15 cellular contexts compared by ENCODE assay signal in the genomic region with DNA sequence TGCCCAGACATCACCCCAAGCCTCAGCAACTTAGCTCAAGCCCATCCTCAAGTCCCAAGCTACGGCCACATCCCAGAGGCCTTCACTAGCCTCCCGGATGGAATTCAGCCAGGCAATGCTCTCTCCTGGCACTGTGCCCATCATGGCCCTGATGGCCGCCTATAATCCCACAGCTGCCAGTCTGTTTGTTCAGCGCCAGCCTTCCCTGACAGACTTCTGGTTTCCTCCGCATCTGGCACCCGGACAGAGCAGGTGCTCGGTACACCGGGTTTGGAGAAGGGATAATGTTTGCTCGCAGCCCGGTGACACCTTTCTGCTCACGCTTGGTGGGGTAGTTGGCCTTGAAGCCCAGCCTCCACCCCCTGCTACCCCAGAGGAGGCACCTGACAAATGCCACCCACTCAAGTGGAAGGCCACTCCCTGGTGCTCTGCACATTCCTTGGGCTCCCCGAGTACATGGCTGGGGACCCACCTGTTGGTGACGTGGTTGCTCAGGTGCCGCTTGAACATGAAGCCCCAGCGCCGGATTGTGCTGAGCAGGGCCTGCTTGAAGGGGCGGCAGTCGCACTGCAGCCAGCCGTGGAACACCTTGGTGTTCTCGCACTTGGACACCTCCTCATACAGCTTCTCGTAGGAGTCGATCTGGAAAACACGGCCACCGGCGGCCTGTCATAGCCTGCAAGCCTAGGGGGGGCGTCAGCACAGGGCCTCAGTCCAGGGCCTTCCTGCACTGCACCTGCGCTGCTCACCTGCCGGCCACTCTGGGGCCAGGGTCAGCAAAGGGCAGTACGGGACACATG. TPM values are rescaled to one million over a fixed set of nuclear protein-coding genes. Genes with fewer than 3 reads are reported as not detected.
DNase-seq lines count a peak whose midpoint lies in the region; ATAC-seq and TF ChIP-seq lines count a peak whose summit lies in the region.
"Had no signal": no experiment of that assay in that cellular context is flagged by ENCODE, and none has a peak within 500 bp of the region (broad histone marks: within the 10 kb centered on the region; RNA-seq: fewer than 3 reads in every experiment).

No MANE protein-coding gene starts in this region.

- peak; percentile 59 for DNase-seq in HT-29 (ENCODE audit: low spot score)
- DNase-seq in NCI-H2196 (lab: John Stamatoyannopoulos, UW; ENCODE audit: unreplicated experiment), result peak; percentile 99
- peak; percentile 13 for DNase-seq in astrocyte of the hippocampus (ENCODE audit: low read depth, low spot score)
- peak; percentile 41 for DNase-seq in pons (ENCODE audit: low spot score)
- no peak for DNase-seq in H4 (ENCODE audit: low spot score)
- DNase-seq in NK-92 (lab: John Stamatoyannopoulos, UW; ENCODE audit: unreplicated experiment), result no peak
- DNase-seq in coronary artery (ENCODE audit: low spot score), result no peak
- DNase-seq: activated CD8-positive, alpha-beta T cell treated with anti-CD3 and anti-CD28 coated beads, Interleukin-2, amount 10 ng/mL, durations not matched to agents 7 days and 5 days; activated naive CD8-positive, alpha-beta T cell treated with anti-CD3 and anti-CD28 coated beads, Interleukin-2, amount 10 ng/mL, durations not matched to agents 7 days and 5 days; cortex of kidney; GM23248; stimulated activated naive CD4-positive, alpha-beta T cell treated with Interleukin-2 at 50 U/mL for 16 hours had no signal

- ATAC-seq in activated CD4-positive, CD25-positive, alpha-beta regulatory T cell treated with anti-CD3 and anti-CD28 coated beads, Interleukin-2, amount 50 U/mL, for 24 hours, result no peak
- ATAC-seq: activated CD8-positive, alpha-beta T cell treated with anti-CD3 and anti-CD28 coated beads, Interleukin-2, amount 10 ng/mL, durations not matched to agents 7 days and 5 days had no signal

- no peak for TF ChIP-seq CTCF in coronary artery (IDR thresholded peaks at IDR 0.05)

- no peak overlapping the region for H3K4me3 ChIP-seq in coronary artery
- H3K4me3 ChIP-seq: GM23248 had no signal

- H3K27ac ChIP-seq in coronary artery, result no peak overlapping the region
- H3K27ac ChIP-seq: C4-2B, GM23248 had no signal

RNA-seq across cellular contexts. Expression of a gene that starts 47.1 kb away (rescaled TPM):
- not detected in 2 replicates for total RNA-seq in HT-29 (2014; rRNA removed; shearing (Covaris generic))
- total RNA-seq in H4 (2014; rRNA removed; shearing (Covaris generic)), result 0.02 TPM in 1 of 2 replicates, not detected in the other
- total RNA-seq: fibroblast of villous mesenchyme, GM23248 had no signal

Comparison
In these comparisons a context has a peak if more than half of its experiments do, and no peak if none do; other contexts are left out.
1. DNase-seq: peak in HT-29 (single experiment), NCI-H2196 (single experiment), astrocyte of the hippocampus (single experiment) and pons (single experiment); none in H4 (single experiment), NK-92 (single experiment) and coronary artery (single experiment).